Comparison of ENCODE assay signal across 8 cellular contexts in the genomic region with DNA sequence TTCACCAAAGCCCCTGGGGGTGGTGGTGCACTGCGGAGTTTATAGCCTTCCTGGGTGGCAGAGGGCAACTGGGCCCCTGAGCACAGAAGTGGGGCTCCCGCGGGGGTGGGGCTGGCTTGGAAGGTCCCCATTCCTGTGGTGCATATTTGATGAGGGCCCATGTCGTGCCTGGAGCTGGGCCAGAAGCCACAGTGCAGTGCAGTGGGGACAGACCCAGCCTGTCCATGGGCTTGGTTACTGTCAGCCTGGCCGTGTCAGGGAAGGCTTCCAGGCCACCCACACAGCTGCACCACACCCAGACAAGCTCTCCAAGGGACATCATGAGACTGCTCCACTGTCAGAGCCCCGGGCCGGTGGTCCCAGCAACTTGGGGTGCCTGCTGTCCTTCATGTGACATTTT. TPM values are rescaled to one million over a fixed set of nuclear protein-coding genes. Genes with fewer than 3 reads are reported as not detected.
DNase-seq lines count a peak whose midpoint lies in the region; ATAC-seq and TF ChIP-seq lines count a peak whose summit lies in the region.
"Not testable (repeated sequence)": the region's sequence is repeated elsewhere in the genome, so short reads cannot be mapped to it uniquely, and the experiment has no call there.
"Had no signal": no experiment of that assay in that cellular context is flagged by ENCODE, and none has a peak within 500 bp of the region (broad histone marks: within the 10 kb centered on the region; RNA-seq: fewer than 3 reads in every experiment).

No MANE protein-coding gene starts in this region.

- not testable (repeated sequence) for H3K4me3 Mint-ChIP-seq in stimulated activated naive CD8-positive, alpha-beta T cell treated with anti-CD3 and anti-CD28 coated beads, Interleukin-15, amount 100 ng/mL, for 72 hours

- not testable (repeated sequence) for H3K36me3 ChIP-seq in mucosa of descending colon (ENCODE audit: low read depth)

- H3K27me3 Mint-ChIP-seq in stimulated activated naive CD8-positive, alpha-beta T cell treated with anti-CD3 and anti-CD28 coated beads, Interleukin-15, amount 100 ng/mL, for 72 hours: not testable (repeated sequence)

- intact Hi-C loops in Right ventricle myocardium superior (cut with DNase I); mucosa of descending colon (cut with DNase I, micrococcal nuclease): not testable (repeated sequence)

- H3K27ac Mint-ChIP-seq in stimulated activated naive CD8-positive, alpha-beta T cell treated with anti-CD3 and anti-CD28 coated beads, Interleukin-15, amount 100 ng/mL, for 72 hours: not testable (repeated sequence)

- H3K9me3 ChIP-seq in mucosa of descending colon: not testable (repeated sequence)

- ATAC-seq in GM19023 (IDR thresholded peaks at IDR 0.05; ENCODE audit: unreplicated experiment) (peak; percentile 38), GM21786 (IDR thresholded peaks at IDR 0.05; ENCODE audit: unreplicated experiment) (peak; percentile 32), HG02885 (IDR thresholded peaks at IDR 0.05; ENCODE audit: poor library complexity, unreplicated experiment) (peak; percentile 36), SK-N-SH treated with all-trans-retinoic acid at 6 μM for 48 hours (peak; percentile 25), Right ventricle myocardium superior (ENCODE audit: poor library complexity) (peak; percentile 43), mucosa of descending colon (peak; percentile 18)
- ATAC-seq in stimulated activated naive CD8-positive, alpha-beta T cell treated with anti-CD3 and anti-CD28 coated beads, Interleukin-15, amount 100 ng/mL, for 72 hours: peak; percentile 49

- H3K4me3 ChIP-seq in mucosa of descending colon: not testable (repeated sequence)

- not testable (repeated sequence) for H3K4me1 Mint-ChIP-seq in stimulated activated naive CD8-positive, alpha-beta T cell treated with anti-CD3 and anti-CD28 coated beads, Interleukin-15, amount 100 ng/mL, for 72 hours

- TF ChIP-seq CTCF in mucosa of descending colon (IDR thresholded peaks at IDR 0.05): not testable (repeated sequence)

- H3K4me1 ChIP-seq in mucosa of descending colon (ENCODE audit: low read depth): not testable (repeated sequence)

- H3K9me3 Mint-ChIP-seq in stimulated activated naive CD8-positive, alpha-beta T cell treated with anti-CD3 and anti-CD28 coated beads, Interleukin-15, amount 100 ng/mL, for 72 hours: not testable (repeated sequence)

- not testable (repeated sequence) for DNase-seq in Right ventricle myocardium superior; mucosa of descending colon; stimulated activated naive CD8-positive, alpha-beta T cell treated with anti-CD3 and anti-CD28 coated beads, Interleukin-15, amount 100 ng/mL, for 72 hours

RNA-seq across cellular contexts. Expression of a gene that starts 7.3 kb away (rescaled TPM):
- total RNA-seq in Right ventricle myocardium superior: 6.0 TPM
- 1 to 10 TPM; 3.9 to 8.3 (median 5.2) TPM for total RNA-seq in mucosa of descending colon
- total RNA-seq: Daoy had no signal
